ENCODE assay signal across 11 cellular contexts in genomic region chr6:158826819-158827501, GRCh38. TPM values are rescaled to one million over a fixed set of nuclear protein-coding genes. Genes with fewer than 3 reads are reported as not detected.
DNase-seq lines count a peak whose midpoint lies in the region; ATAC-seq and TF ChIP-seq lines count a peak whose summit lies in the region.
"Had no signal": no experiment of that assay in that cellular context is flagged by ENCODE, and none has a peak within 500 bp of the region (broad histone marks: within the 10 kb centered on the region; RNA-seq: fewer than 3 reads in every experiment).

No MANE protein-coding gene starts in this region.

- H3K27ac ChIP-seq in mucosa of rectum (ENCODE audit: low read depth in 2 of 2, low read length in 2 of 2) (peak overlapping the region; percentile 38 to 46), transverse colon (no peak overlapping the region)
- H3K27ac ChIP-seq: breast epithelium had no signal

- H3K4me3 ChIP-seq in mucosa of rectum (ENCODE audit: low read length in 2 of 2) (no peak overlapping the region), transverse colon (no peak overlapping the region)
- H3K4me3 ChIP-seq: breast epithelium, GM23338 had no signal

- no peaks in the 10 kb centered on the region for H3K36me3 ChIP-seq in mucosa of rectum (ENCODE audit: control insufficient read depth in 2 of 2, insufficient read depth in 2 of 2, low read length in 2 of 2)
- H3K36me3 ChIP-seq in transverse colon: no peaks in the 10 kb centered on the region
- H3K36me3 ChIP-seq: breast epithelium had no signal

- no peak overlapping the region for H3K9ac ChIP-seq in mucosa of rectum (ENCODE audit: low read depth in 1 of 2, low read length in 2 of 2)

- no peak for TF ChIP-seq POLR2A in transverse colon (IDR thresholded peaks at IDR 0.05)

- no peak for DNase-seq in NCI-H128 (lab: John Stamatoyannopoulos, UW; ENCODE audit: unreplicated experiment)
- DNase-seq in transverse colon: no peak
- no peak for DNase-seq in NCI-H345 treated with DMSO at 0.1 percent for 48 hours (lab: John Stamatoyannopoulos, UW; ENCODE audit: unreplicated experiment)
- no peak for DNase-seq in left colon
- DNase-seq: NCI-H526 treated with DMSO at 0.1 percent for 48 hours had no signal

- no peak for TF ChIP-seq CTCF in transverse colon (IDR thresholded peaks at IDR 0.05)

- in situ Hi-C loops in transverse colon (cut with MboI; ENCODE audit: low pct_ligation_motif_present in 1 of 4, low pct_unique_long_range_greater_than_20kb in 1 of 4, low sequenced_read_pairs in 3 of 4): no loop called here

- peaks cover 0 to 3% of the 10 kb centered on the region in 2 donors for H3K4me1 ChIP-seq in mucosa of rectum (ENCODE audit: control insufficient read depth in 2 of 2, insufficient read depth in 2 of 2, low read length in 2 of 2)
- H3K4me1 ChIP-seq in transverse colon: no peaks in the 10 kb centered on the region
- H3K4me1 ChIP-seq: breast epithelium had no signal

- ATAC-seq in GM18873 (IDR thresholded peaks at IDR 0.05; ENCODE audit: low FRiP score, unreplicated experiment): peak; percentile 51
- ATAC-seq in GM21723 (IDR thresholded peaks at IDR 0.05; ENCODE audit: unreplicated experiment): peak; percentile 84
- peak; percentile 56 for ATAC-seq in HG03460 (IDR thresholded peaks at IDR 0.05; ENCODE audit: unreplicated experiment)
- ATAC-seq in left colon: no peak

- intact Hi-C loops in transverse colon (cut with DNase I; ENCODE audit: low total_unique reads) (no loop called here), left colon (cut with DNase I, micrococcal nuclease) (no loop called here)

- no peaks in the 10 kb centered on the region for H3K9me3 ChIP-seq in mucosa of rectum (ENCODE audit: control insufficient read depth in 2 of 2, low read length in 2 of 2)
- no peaks in the 10 kb centered on the region for H3K9me3 ChIP-seq in transverse colon
- H3K9me3 ChIP-seq: breast epithelium had no signal

- 80 to 85% methylated on average over 4 of the region's 4 CpGs for WGBS in transverse colon (ENCODE audit: low coverage in 1 of 2), 2 donors

- TF ChIP-seq EP300 in transverse colon (IDR thresholded peaks at IDR 0.05; ENCODE audit: low read depth): no peak

- H3K27me3 ChIP-seq in mucosa of rectum (ENCODE audit: control insufficient read depth in 2 of 2, insufficient read depth in 2 of 2, low read length in 2 of 2) (no peaks in the 10 kb centered on the region), transverse colon (no peaks in the 10 kb centered on the region)
- H3K27me3 ChIP-seq: breast epithelium had no signal

RNA-seq across cellular contexts. Expression of gene EZR, which starts 7.8 kb away (rescaled TPM):
- 100 to 1,000 TPM; 149 to 430 (median 319) TPM for total RNA-seq in transverse colon
- 100 to 1,000 TPM; 368 to 492 TPM for total RNA-seq in left colon

Comparison
In these comparisons a context has a peak if more than half of its experiments do, and no peak if none do; other contexts are left out.
1. H3K27ac ChIP-seq: peak in mucosa of rectum (2 of 2); none in transverse colon (0 of 4).